21 cellular contexts compared by ENCODE assay signal in genomic region chr6:149898966-149899365, GRCh38. TPM values are rescaled to one million over a fixed set of nuclear protein-coding genes. Genes with fewer than 3 reads are reported as not detected.
DNase-seq lines count a peak whose midpoint lies in the region; ATAC-seq, FAIRE-seq and TF ChIP-seq lines count a peak whose summit lies in the region.
"Had no signal": no experiment of that assay in that cellular context is flagged by ENCODE, and none has a peak within 500 bp of the region (broad histone marks: within the 10 kb centered on the region; RNA-seq: fewer than 3 reads in every experiment).

No MANE protein-coding gene starts in this region.

- WGBS in K562 (ENCODE audit: insufficient coverage, low coverage, missing lambda C conversion rate) = 6% methylated on average over 9 of the region's 9 CpGs

- no peak overlapping the region for H3K4me2 ChIP-seq in K562 (ENCODE audit: insufficient read depth, low read length)
- H3K4me2 ChIP-seq: PC-9 had no signal

- no peak overlapping the region for H3K4me3 Mint-ChIP-seq in MCF 10A (ENCODE audit: unreplicated experiment)
- H3K4me3 Mint-ChIP-seq in neural crest cell = no peak overlapping the region

- BruUV-seq in MCF 10A (replicated peaks; lab: Mats Ljungman, UMichigan) (no TSS peak), K562 (replicated peaks; lab: Mats Ljungman, UMichigan) (no TSS peak)

- H3K4me3 ChIP-seq in breast epithelium (no peak overlapping the region), K562 (no peak overlapping the region), vagina (no peak overlapping the region), HAP-1 (no peak overlapping the region)
- H3K4me3 ChIP-seq: PC-9 had no signal

- CTCF ChIA-PET in MCF 10A (lab: Yijun Ruan, JAX) = interaction anchor here (0.6 to 2.1 kb wide), 5 partner anchors 10 to 75 kb away, joined by 3 to 12 read pairs (median 4); no protein-coding TSS in a partner anchor
- CTCF ChIA-PET in K562 (lab: Yijun Ruan, JAX; ENCODE audit: low intra/inter-chr PET ratio) = interaction anchor here (1.0 to 1.4 kb wide), 4 partner anchors 55 to 65 kb away, joined by 3 to 4 read pairs (median 4); no protein-coding TSS in a partner anchor

- intact Hi-C loops in MCF 10A (cut with micrococcal nuclease) (no loop called here), breast epithelium (cut with DNase I; ENCODE audit: low total_unique reads) (no loop called here), K562 (cut with micrococcal nuclease) (loop anchor here (1.0 kb wide), 1 partner anchor 59 kb away; no protein-coding TSS in a partner anchor), vagina (cut with DNase I) (no loop called here)

- no peak for FAIRE-seq in K562 (lab: Jason Lieb, UNC)
- FAIRE-seq: A204.1, H1 had no signal

- H3K4me1 Mint-ChIP-seq in MCF 10A (ENCODE audit: insufficient read depth, unreplicated experiment) (peaks cover 63% of the 10 kb centered on the region), neural crest cell (no peaks in the 10 kb centered on the region)

- no peak for DNase-seq in MCF 10A (ENCODE audit: unreplicated experiment)
- DNase-seq in breast epithelium (ENCODE audit: low spot score in 2 of 2) = no peak
- DNase-seq in K562 (ENCODE audit: extremely low read depth in 1 of 4, low spot score in 3 of 4) = no peak
- DNase-seq in neural crest cell (ENCODE audit: low read depth, low spot score) = no peak
- DNase-seq in vagina (ENCODE audit: extremely low spot score in 2 of 2) = no peak
- no peak for DNase-seq in HAP-1 (ENCODE audit: low spot score in 2 of 2)
- no peak for DNase-seq in SK-N-DZ (ENCODE audit: low spot score)
- DNase-seq: COR-L47, DMS79 treated with DMSO at 0.1 percent for 48 hours, NCI-H1092, NCI-H1436, NCI-H1930, NCI-H2227 treated with DMSO at 0.1 percent for 48 hours, NCI-H510A, PC-9, RPMI8226, SHP77 treated with DMSO at 0.1 percent for 48 hours had no signal

- no peak for TF ChIP-seq CTCF in MCF 10A (IDR thresholded peaks at IDR 0.05; ENCODE audit: unreplicated experiment)
- TF ChIP-seq CTCF in breast epithelium (IDR thresholded peaks at IDR 0.05) = no peak
- no peak for TF ChIP-seq CTCF in K562 (IDR thresholded peaks at IDR 0.05 in 2 of 3, conservative IDR thresholded peaks at IDR 0.05 in 1 of 3; ENCODE audit: insufficient read depth in 2 of 3, low read depth in 1 of 3, low read length in 3 of 3)
- no peak for TF ChIP-seq CTCF in neural crest cell (conservative IDR thresholded peaks at IDR 0.05)
- TF ChIP-seq CTCF in vagina (IDR thresholded peaks at IDR 0.05) = no peak

- TF ChIP-seq EP300 in K562 (IDR thresholded peaks at IDR 0.05; ENCODE audit: low read length) = no peak

- H3K27ac ChIP-seq in breast epithelium (no peak overlapping the region), K562 (ENCODE audit: extremely low read depth, low read depth, low read length) (no peak overlapping the region), vagina (peak overlapping the region; percentile 73)
- H3K27ac ChIP-seq: C4-2B, PC-9 had no signal

- TF ChIP-seq POLR2A in breast epithelium (IDR thresholded peaks at IDR 0.05) (no peak), K562 (conservative IDR thresholded peaks at IDR 0.05) (no peak), vagina (IDR thresholded peaks at IDR 0.05) (no peak)

- no peaks in the 10 kb centered on the region for H3K27me3 ChIP-seq in breast epithelium
- peaks cover 43 to 76% of the 10 kb centered on the region in 2 experiments for H3K27me3 ChIP-seq in K562 (ENCODE audit: control insufficient read depth in 2 of 2, insufficient read depth in 2 of 2, low read length in 2 of 2)
- H3K27me3 ChIP-seq in vagina = no peaks in the 10 kb centered on the region
- H3K27me3 ChIP-seq in HAP-1 (ENCODE audit: low read depth) = no peaks in the 10 kb centered on the region; the same call in 1 of the 2 replicates

- no peaks in the 10 kb centered on the region for H3K36me3 Mint-ChIP-seq in MCF 10A (ENCODE audit: insufficient read depth, unreplicated experiment)
- no peaks in the 10 kb centered on the region for H3K36me3 Mint-ChIP-seq in neural crest cell (ENCODE audit: low read depth)

- H3K27me3 Mint-ChIP-seq in MCF 10A (ENCODE audit: insufficient read depth, unreplicated experiment) (no peaks in the 10 kb centered on the region), neural crest cell (ENCODE audit: low read depth) (peaks cover 12% of the 10 kb centered on the region)

- H4K20me1 ChIP-seq in K562 (replicated peaks; ENCODE audit: control insufficient read depth, insufficient read depth, low read length) = no peaks in the 10 kb centered on the region

- H3K36me3 ChIP-seq in breast epithelium = no peaks in the 10 kb centered on the region
- H3K36me3 ChIP-seq in K562 (ENCODE audit: control insufficient read depth, insufficient read depth, low read length) = no peaks in the 10 kb centered on the region
- H3K36me3 ChIP-seq in vagina = no peaks in the 10 kb centered on the region
- no peaks in the 10 kb centered on the region for H3K36me3 ChIP-seq in HAP-1 (replicated peaks)

- no peak overlapping the region for H2AFZ ChIP-seq in K562 (ENCODE audit: low read depth, low read length)
- H2AFZ ChIP-seq: PC-9 had no signal

- H3K27ac Mint-ChIP-seq in MCF 10A (ENCODE audit: low read depth, unreplicated experiment) (peak overlapping the region; percentile 66), neural crest cell (ENCODE audit: unreplicated experiment) (peak overlapping the region; percentile 47)

- H3K9me3 ChIP-seq in breast epithelium (no peaks in the 10 kb centered on the region), K562 (replicated peaks; ENCODE audit: control insufficient read depth, insufficient read depth, low read depth, low read length) (no peaks in the 10 kb centered on the region), vagina (no peaks in the 10 kb centered on the region), HAP-1 (no peaks in the 10 kb centered on the region)

- no peaks in the 10 kb centered on the region for H3K9me3 Mint-ChIP-seq in MCF 10A (ENCODE audit: unreplicated experiment)
- H3K9me3 Mint-ChIP-seq in neural crest cell = no peaks in the 10 kb centered on the region

- H3K79me2 ChIP-seq in K562 (ENCODE audit: control insufficient read depth, insufficient read depth, low read length) = no peaks in the 10 kb centered on the region

- peaks cover 0 to 6% of the 10 kb centered on the region in 2 donors for H3K4me1 ChIP-seq in breast epithelium
- no peaks in the 10 kb centered on the region for H3K4me1 ChIP-seq in K562 (replicated peaks in 1 of 2; ENCODE audit: control insufficient read depth in 2 of 2, insufficient read depth in 2 of 2, low read length in 2 of 2)
- peaks cover 51% of the 10 kb centered on the region for H3K4me1 ChIP-seq in vagina
- no peaks in the 10 kb centered on the region for H3K4me1 ChIP-seq in HAP-1

- TF ChIP-seq RAD21 in K562 (CRISPR knock-in tag; conservative IDR thresholded peaks at IDR 0.05 in 1 of 2, IDR thresholded peaks at IDR 0.05 in 1 of 2) = no peak

- ATAC-seq in K562 = no peak
- no peak for ATAC-seq in HG02852 (IDR thresholded peaks at IDR 0.05; ENCODE audit: unreplicated experiment)

- POLR2A ChIA-PET in MCF 10A (lab: Yijun Ruan, JAX) (interaction anchor here (1.9 to 4.0 kb wide), 3 partner anchors 8 to 52 kb away, joined by 11 to 30 read pairs (median 14); no protein-coding TSS in a partner anchor), K562 (lab: Yijun Ruan, JAX) (interaction anchor here (0.6 to 1.2 kb wide), 3 partner anchors 12 to 63 kb away, joined by 3 to 6 read pairs (median 3); no protein-coding TSS in a partner anchor)

- no peak overlapping the region for H3K9ac ChIP-seq in K562 (ENCODE audit: insufficient read depth in 1 of 2, low read depth in 2 of 2, low read length in 2 of 2)

- no peaks in the 10 kb centered on the region for H3K9me1 ChIP-seq in K562 (ENCODE audit: control insufficient read depth, insufficient read depth, low read length)

- in situ Hi-C loops in K562 (cut with MboI) = no loop called here
- in situ Hi-C loops in HAP-1 (cut with MboI; ENCODE audit: low sequenced_read_pairs) = no loop called here

RNA-seq across cellular contexts. Expression of gene RAET1E, which starts 1.1 kb away (rescaled TPM):
- 28.9 and 37.6 TPM in 2 replicates for total RNA-seq in MCF 10A (2022)
- 1 to 10 TPM in 1 of 3 donors, not detected in 2; 2.0 TPM for total RNA-seq in breast epithelium
- total RNA-seq in K562 (2011; cell fraction: chromatin; rRNA removed; ENCODE audit: low replicate concordance) = not detected in 2 replicates
- total RNA-seq in K562 (2011; cell fraction: nucleolus; rRNA removed) = not detected in 2 replicates
- total RNA-seq in K562 (2011; cell fraction: nucleoplasm; rRNA removed) = not detected in 2 replicates
- not detected in 2 replicates for total RNA-seq in K562 (2014; rRNA removed)
- total RNA-seq in K562 (2014; rRNA removed; fragmentation: Illumina TruSeq; extraction: Trizol) = not detected in 2 replicates
- not detected in 2 replicates for total RNA-seq in K562 (2015; rRNA removed; fragmentation: Illumina TruSeq; extraction: Trizol)
- not detected in 2 replicates for total RNA-seq in K562 (2021)
- polyA plus RNA-seq in K562 (2011; rRNA removed) = not detected in 2 replicates
- 0.01 and 0.18 TPM in 2 replicates for polyA plus RNA-seq in K562 (2011; cell fraction: cytosol; rRNA removed)
- polyA plus RNA-seq in K562 (2011; cell fraction: nucleus; rRNA removed) = 0.24 TPM in 1 of 2 replicates, not detected in the other
- not detected in 2 replicates for polyA plus RNA-seq in K562 (2012)
- polyA plus RNA-seq in K562 (2014; fragmentation: Illumina TruSeq; extraction: Trizol) = not detected in 2 replicates
- not detected for polyA plus RNA-seq in K562 (2014; fragmentation: Nextera tagmentation; extraction: Ambion mirVana)
- polyA plus RNA-seq in K562 (2014; rRNA removed) = not detected in 2 replicates
- not detected in 2 replicates for polyA minus RNA-seq in K562 (2011; rRNA and poly(A)+ RNA removed)
- not detected in 2 replicates for polyA minus RNA-seq in K562 (2011; cell fraction: cytosol; rRNA and poly(A)+ RNA removed)
- 0.11 and 0.13 TPM in 2 replicates for polyA minus RNA-seq in K562 (2011; cell fraction: nucleus; rRNA and poly(A)+ RNA removed)
- total RNA-seq in neural crest cell = not detected in 2 replicates
- 27.5 TPM for total RNA-seq in vagina
- not detected in 2 replicates for polyA plus RNA-seq in SK-N-DZ (2014; cell fraction: cytosol; rRNA removed)
- polyA plus RNA-seq in SK-N-DZ (2014; cell fraction: nucleus; rRNA removed) = not detected in 2 replicates
- total RNA-seq: H1 had no signal
- polyA plus RNA-seq: H1 had no signal

RNA-seq across cellular contexts. Expression of gene RAET1G, which starts 24.0 kb away (rescaled TPM):
- total RNA-seq in MCF 10A (2022) (8.3 and 9.9 TPM in 2 replicates), breast epithelium (1 to 10 TPM in 1 of 3 donors, not detected in 2; 2.2 TPM), K562 (2014; rRNA removed) (not detected in 2 replicates), K562 (2014; rRNA removed; fragmentation: Illumina TruSeq; extraction: Trizol) (not detected in 2 replicates), K562 (2015; rRNA removed; fragmentation: Illumina TruSeq; extraction: Trizol) (not detected in 2 replicates), K562 (2021) (not detected in 2 replicates), neural crest cell (not detected in 2 replicates), vagina (4.9 TPM)
- total RNA-seq in K562 (2011; cell fraction: chromatin; rRNA removed; ENCODE audit: low replicate concordance) = not detected in 2 replicates
- total RNA-seq in K562 (2011; cell fraction: nucleolus; rRNA removed) = not detected in 2 replicates
- total RNA-seq in K562 (2011; cell fraction: nucleoplasm; rRNA removed) = 0.61 TPM in 1 of 2 replicates, not detected in the other
- polyA plus RNA-seq in K562 (2011; rRNA removed) (0.11 TPM in 1 of 2 replicates, not detected in the other), K562 (2014; fragmentation: Illumina TruSeq; extraction: Trizol) (not detected in 2 replicates), K562 (2014; fragmentation: Nextera tagmentation; extraction: Ambion mirVana) (not detected), K562 (2014; rRNA removed) (not detected in 2 replicates)
- polyA plus RNA-seq in K562 (2011; cell fraction: cytosol; rRNA removed) = 0.13 TPM in 1 of 2 replicates, not detected in the other
- 0.16 TPM in 1 of 2 replicates, not detected in the other for polyA plus RNA-seq in K562 (2011; cell fraction: nucleus; rRNA removed)
- 0.07 TPM in 1 of 2 replicates, not detected in the other for polyA plus RNA-seq in K562 (2012)
- not detected in 2 replicates for polyA minus RNA-seq in K562 (2011; rRNA and poly(A)+ RNA removed)
- polyA minus RNA-seq in K562 (2011; cell fraction: cytosol; rRNA and poly(A)+ RNA removed) = not detected in 2 replicates
- not detected in 2 replicates for polyA minus RNA-seq in K562 (2011; cell fraction: nucleus; rRNA and poly(A)+ RNA removed)
- 0.17 and 0.23 TPM in 2 replicates for polyA plus RNA-seq in SK-N-DZ (2014; cell fraction: cytosol; rRNA removed)
- polyA plus RNA-seq in SK-N-DZ (2014; cell fraction: nucleus; rRNA removed) = not detected in 2 replicates
- total RNA-seq: H1, PC-9 had no signal

RNA-seq across cellular contexts. Expression of gene LRP11, which starts 34.8 kb away (rescaled TPM):
- total RNA-seq in MCF 10A (2022) (38.1 and 46.1 TPM in 2 replicates), breast epithelium (10 to 100 TPM; 30.6 to 44.9 (median 35.8) TPM), K562 (2014; rRNA removed) (2.2 and 4.6 TPM in 2 replicates), K562 (2014; rRNA removed; fragmentation: Illumina TruSeq; extraction: Trizol) (2.7 and 3.5 TPM in 2 replicates), K562 (2015; rRNA removed; fragmentation: Illumina TruSeq; extraction: Trizol) (2.4 and 2.6 TPM in 2 replicates), K562 (2021) (2.9 and 3.6 TPM in 2 replicates), neural crest cell (29.0 and 29.8 TPM in 2 replicates), vagina (35.1 TPM)
- total RNA-seq in K562 (2011; cell fraction: chromatin; rRNA removed; ENCODE audit: low replicate concordance) = 3.8 and 4.9 TPM in 2 replicates
- total RNA-seq in K562 (2011; cell fraction: nucleolus; rRNA removed) = 3.8 TPM in 2 replicates
- 3.6 and 5.7 TPM in 2 replicates for total RNA-seq in K562 (2011; cell fraction: nucleoplasm; rRNA removed)
- polyA plus RNA-seq in K562 (2011; rRNA removed) (2.6 and 8.2 TPM in 2 replicates), K562 (2014; fragmentation: Illumina TruSeq; extraction: Trizol) (1.8 and 3.4 TPM in 2 replicates), K562 (2014; fragmentation: Nextera tagmentation; extraction: Ambion mirVana) (under 1 TPM; 0.51 to 0.94 TPM), K562 (2014; rRNA removed) (2.0 and 2.1 TPM in 2 replicates)
- polyA plus RNA-seq in K562 (2011; cell fraction: cytosol; rRNA removed) = 3.2 and 7.3 TPM in 2 replicates
- 1.8 and 5.8 TPM in 2 replicates for polyA plus RNA-seq in K562 (2011; cell fraction: nucleus; rRNA removed)
- polyA plus RNA-seq in K562 (2012) = 2.6 and 2.7 TPM in 2 replicates
- polyA minus RNA-seq in K562 (2011; rRNA and poly(A)+ RNA removed) = 3.6 and 13.1 TPM in 2 replicates
- 3.4 and 9.2 TPM in 2 replicates for polyA minus RNA-seq in K562 (2011; cell fraction: cytosol; rRNA and poly(A)+ RNA removed)
- 2.2 and 5.2 TPM in 2 replicates for polyA minus RNA-seq in K562 (2011; cell fraction: nucleus; rRNA and poly(A)+ RNA removed)
- 21.8 and 25.4 TPM in 2 replicates for polyA plus RNA-seq in SK-N-DZ (2014; cell fraction: cytosol; rRNA removed)
- 15.9 and 19.2 TPM in 2 replicates for polyA plus RNA-seq in SK-N-DZ (2014; cell fraction: nucleus; rRNA removed)

RNA-seq across cellular contexts. Expression of gene ULBP2, which starts 42.8 kb away (rescaled TPM):
- total RNA-seq in MCF 10A (2022) (3.1 and 5.2 TPM in 2 replicates), breast epithelium (1 to 10 TPM in 1 of 3 donors, under 1 TPM in 1, not detected in 1; 0.88 to 1.3 TPM), K562 (2014; rRNA removed) (0.50 and 0.57 TPM in 2 replicates), K562 (2014; rRNA removed; fragmentation: Illumina TruSeq; extraction: Trizol) (0.96 and 1.2 TPM in 2 replicates), K562 (2015; rRNA removed; fragmentation: Illumina TruSeq; extraction: Trizol) (0.60 and 0.83 TPM in 2 replicates), K562 (2021) (0.78 and 1.2 TPM in 2 replicates), neural crest cell (0.23 and 0.30 TPM in 2 replicates), vagina (not detected)
- total RNA-seq in K562 (2011; cell fraction: chromatin; rRNA removed; ENCODE audit: low replicate concordance) = 6.3 and 10.4 TPM in 2 replicates
- total RNA-seq in K562 (2011; cell fraction: nucleolus; rRNA removed) = 8.3 and 12.7 TPM in 2 replicates
- 13.1 and 13.4 TPM in 2 replicates for total RNA-seq in K562 (2011; cell fraction: nucleoplasm; rRNA removed)
- polyA plus RNA-seq in K562 (2011; rRNA removed) (2.7 and 5.3 TPM in 2 replicates), K562 (2014; fragmentation: Illumina TruSeq; extraction: Trizol) (1.8 and 2.4 TPM in 2 replicates), K562 (2014; fragmentation: Nextera tagmentation; extraction: Ambion mirVana) (1 to 10 TPM; 3.2 to 4.1 TPM), K562 (2014; rRNA removed) (1.1 TPM in 2 replicates)
- 2.6 and 5.2 TPM in 2 replicates for polyA plus RNA-seq in K562 (2011; cell fraction: cytosol; rRNA removed)
- 1.4 and 3.5 TPM in 2 replicates for polyA plus RNA-seq in K562 (2011; cell fraction: nucleus; rRNA removed)
- polyA plus RNA-seq in K562 (2012) = 1.2 and 4.7 TPM in 2 replicates
- polyA minus RNA-seq in K562 (2011; rRNA and poly(A)+ RNA removed) = 1.4 and 2.9 TPM in 2 replicates
- polyA minus RNA-seq in K562 (2011; cell fraction: cytosol; rRNA and poly(A)+ RNA removed) = 0.86 TPM in 1 of 2 replicates, not detected in the other
- 0.22 and 0.27 TPM in 2 replicates for polyA minus RNA-seq in K562 (2011; cell fraction: nucleus; rRNA and poly(A)+ RNA removed)
- polyA plus RNA-seq in SK-N-DZ (2014; cell fraction: cytosol; rRNA removed) = 2.0 and 2.6 TPM in 2 replicates
- polyA plus RNA-seq in SK-N-DZ (2014; cell fraction: nucleus; rRNA removed) = 1.7 and 2.3 TPM in 2 replicates
- total RNA-seq: H1 had no signal
